In the genomic region with DNA sequence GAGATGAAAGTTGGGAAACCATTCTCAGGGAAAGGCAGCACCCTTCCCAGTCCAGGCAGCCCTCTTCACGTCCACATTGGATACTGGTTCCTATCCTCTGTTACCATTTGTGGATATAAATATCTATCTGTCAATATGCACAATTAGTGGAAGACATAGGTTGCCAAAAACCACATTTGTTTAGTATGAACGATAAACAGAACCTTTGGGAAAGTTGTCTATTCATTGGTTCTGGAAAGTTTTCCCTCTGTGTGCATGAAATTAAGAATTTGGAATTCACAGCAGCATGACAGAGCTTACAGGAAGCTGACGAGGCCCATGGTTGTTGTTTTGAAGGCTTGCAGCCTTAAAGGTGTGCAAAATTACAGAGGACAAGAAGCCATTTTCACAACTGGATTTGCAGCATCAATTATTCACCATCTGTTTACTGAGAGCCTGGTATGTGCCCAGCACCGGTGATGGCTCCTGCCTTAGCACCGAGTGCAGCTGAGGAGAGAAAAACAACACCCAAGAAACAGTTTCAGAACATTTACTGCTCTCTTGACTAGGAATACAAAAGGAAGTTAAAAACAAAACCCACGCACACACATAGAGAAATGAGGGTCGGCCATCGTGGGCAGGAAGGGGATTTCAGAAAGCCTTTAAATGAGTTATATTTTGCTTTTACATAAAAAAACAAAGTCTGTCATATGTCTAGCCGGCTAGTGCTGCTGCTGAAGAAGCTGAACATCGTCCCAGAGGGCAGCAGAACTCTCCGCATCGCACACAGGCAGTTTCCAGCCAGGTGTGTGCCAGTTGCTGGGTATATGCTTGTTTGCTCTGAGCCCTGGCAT, we compare ENCODE assay signal across 14 cellular contexts.
DNase-seq lines count a peak whose midpoint lies in the region; ATAC-seq and TF ChIP-seq lines count a peak whose summit lies in the region.
"Had no signal": no experiment of that assay in that cellular context is flagged by ENCODE, and none has a peak within 500 bp of the region (broad histone marks: within the 10 kb centered on the region; RNA-seq: fewer than 3 reads in every experiment).

No MANE protein-coding gene starts in this region.

- peak; percentile 18 for DNase-seq in activated CD4-positive, alpha-beta T cell treated with anti-CD3 and anti-CD28 coated beads for 36 hours
- DNase-seq in activated CD4-positive, alpha-beta T cell treated with anti-CD3 and anti-CD28 coated beads, Interleukin-2, amount 50 U/mL, for 4 hours = no peak
- DNase-seq in activated T-cell treated with anti-CD3 and anti-CD28 coated beads, Interleukin-2, amount 50 U/mL, for 72 hours = peak in 1 of 2 donors; percentile 4
- no peak for DNase-seq in right atrium auricular region (ENCODE audit: low spot score)
- DNase-seq in SIG-M5 (lab: John Stamatoyannopoulos, UW) = no peak
- DNase-seq: effector memory CD8-positive, alpha-beta T cell; foreskin keratinocyte; KG1; pancreas had no signal

- H3K4me3 ChIP-seq in skeletal muscle satellite cell (ENCODE audit: low read length) (peak overlapping the region; percentile 48), right atrium auricular region (no peak overlapping the region)
- H3K4me3 ChIP-seq: pancreas, SJSA1 had no signal

- intact Hi-C loops in activated CD4-positive, alpha-beta T cell treated with anti-CD3 and anti-CD28 coated beads for 36 hours (cut with DNase I, micrococcal nuclease) = no loop called here

- H3K27me3 ChIP-seq in skeletal muscle satellite cell (ENCODE audit: control insufficient read depth, insufficient read depth, low read length) (no peaks in the 10 kb centered on the region), right atrium auricular region (no peaks in the 10 kb centered on the region)
- H3K27me3 ChIP-seq: foreskin keratinocyte, pancreas, SJSA1 had no signal

- H3K9ac ChIP-seq in skeletal muscle satellite cell (ENCODE audit: low read depth, low read length) = peak overlapping the region; percentile 19

- no peak for TF ChIP-seq CTCF in right atrium auricular region (IDR thresholded peaks at IDR 0.05)

- H3K27ac Mint-ChIP-seq in activated CD4-positive, alpha-beta T cell treated with anti-CD3 and anti-CD28 coated beads for 36 hours = peak overlapping the region; percentile 72
- peak overlapping the region; percentile 19 for H3K27ac Mint-ChIP-seq in activated T-cell treated with anti-CD3 and anti-CD28 coated beads, Interleukin-2, amount 50 U/mL, for 72 hours
- H3K27ac Mint-ChIP-seq: type B pancreatic cell had no signal

- H3K36me3 ChIP-seq in skeletal muscle satellite cell (ENCODE audit: insufficient read depth, low read length) (no peaks in the 10 kb centered on the region), right atrium auricular region (no peaks in the 10 kb centered on the region)
- H3K36me3 ChIP-seq: pancreas, SJSA1 had no signal

- no peak overlapping the region for H3K27ac ChIP-seq in right atrium auricular region
- H3K27ac ChIP-seq: foreskin keratinocyte, pancreas, SJSA1 had no signal

- peaks cover 11% of the 10 kb centered on the region for H3K4me1 Mint-ChIP-seq in activated CD4-positive, alpha-beta T cell treated with anti-CD3 and anti-CD28 coated beads for 36 hours
- peaks cover 8% of the 10 kb centered on the region for H3K4me1 Mint-ChIP-seq in activated T-cell treated with anti-CD3 and anti-CD28 coated beads, Interleukin-2, amount 50 U/mL, for 72 hours (ENCODE audit: low read depth)

- H3K27me3 Mint-ChIP-seq in activated CD4-positive, alpha-beta T cell treated with anti-CD3 and anti-CD28 coated beads for 36 hours = no peaks in the 10 kb centered on the region
- H3K27me3 Mint-ChIP-seq in activated T-cell treated with anti-CD3 and anti-CD28 coated beads, Interleukin-2, amount 50 U/mL, for 72 hours (ENCODE audit: low read depth) = no peaks in the 10 kb centered on the region
- H3K27me3 Mint-ChIP-seq: effector memory CD8-positive, alpha-beta T cell; type B pancreatic cell had no signal

- H3K9me3 ChIP-seq in skeletal muscle satellite cell (replicated peaks; ENCODE audit: low read length) (no peaks in the 10 kb centered on the region), right atrium auricular region (peaks cover 0 to 5% of the 10 kb centered on the region in 2 donors)
- H3K9me3 ChIP-seq: pancreas, SJSA1 had no signal

- peaks cover 4% of the 10 kb centered on the region for H3K9me3 Mint-ChIP-seq in activated CD4-positive, alpha-beta T cell treated with anti-CD3 and anti-CD28 coated beads for 36 hours (ENCODE audit: low read depth)
- H3K9me3 Mint-ChIP-seq in activated T-cell treated with anti-CD3 and anti-CD28 coated beads, Interleukin-2, amount 50 U/mL, for 72 hours = peaks cover 0 to 2% of the 10 kb centered on the region in 2 donors
- H3K9me3 Mint-ChIP-seq: effector memory CD8-positive, alpha-beta T cell had no signal

- H3K4me3 Mint-ChIP-seq in activated CD4-positive, alpha-beta T cell treated with anti-CD3 and anti-CD28 coated beads for 36 hours = no peak overlapping the region
- H3K4me3 Mint-ChIP-seq in activated T-cell treated with anti-CD3 and anti-CD28 coated beads, Interleukin-2, amount 50 U/mL, for 72 hours = peak overlapping the region; percentile 36 to 37
- H3K4me3 Mint-ChIP-seq: effector memory CD8-positive, alpha-beta T cell; type B pancreatic cell had no signal

- H3K4me1 ChIP-seq in skeletal muscle satellite cell (ENCODE audit: control insufficient read depth, insufficient read depth, low read length) (peaks cover 20% of the 10 kb centered on the region), right atrium auricular region (no peaks in the 10 kb centered on the region)
- H3K4me1 ChIP-seq: foreskin keratinocyte, pancreas, SJSA1 had no signal

- peak; percentile 36 for ATAC-seq in activated CD4-positive, alpha-beta T cell treated with anti-CD3 and anti-CD28 coated beads for 36 hours
- ATAC-seq in HG02759 (IDR thresholded peaks at IDR 0.05; ENCODE audit: unreplicated experiment) (peak; percentile 48), GM18505 (IDR thresholded peaks at IDR 0.05; ENCODE audit: unreplicated experiment) (no peak)
- peak; percentile 48 to 60 for ATAC-seq in activated T-cell treated with anti-CD3 and anti-CD28 coated beads, Interleukin-2, amount 50 U/mL, for 72 hours (replicated peaks in 1 of 2)
- ATAC-seq: effector memory CD8-positive, alpha-beta T cell; foreskin keratinocyte; pancreas had no signal

- POLR2A ChIA-PET in activated CD4-positive, alpha-beta T cell treated with anti-CD3 and anti-CD28 coated beads for 36 hours (lab: Charles Lee) = no interaction called here

- H3K36me3 Mint-ChIP-seq in activated CD4-positive, alpha-beta T cell treated with anti-CD3 and anti-CD28 coated beads for 36 hours (ENCODE audit: low read depth) = peaks cover 4% of the 10 kb centered on the region
- H3K36me3 Mint-ChIP-seq in activated T-cell treated with anti-CD3 and anti-CD28 coated beads, Interleukin-2, amount 50 U/mL, for 72 hours (ENCODE audit: insufficient read depth in 2 of 2) = peaks cover 2 to 3% of the 10 kb centered on the region in 2 donors

- CTCF ChIA-PET in activated CD4-positive, alpha-beta T cell treated with anti-CD3 and anti-CD28 coated beads for 36 hours (lab: Charles Lee) = no interaction called here

- no peak for TF ChIP-seq POLR2A in GM18505 (IDR thresholded peaks at IDR 0.05; ENCODE audit: borderline replicate concordance, extremely low read depth, insufficient read depth, insufficient read length)

- peak overlapping the region; percentile 72 for H3K4me2 ChIP-seq in skeletal muscle satellite cell (ENCODE audit: low read length)
